Comparison of ENCODE assay signal across 2 cellular contexts in the genomic region with DNA sequence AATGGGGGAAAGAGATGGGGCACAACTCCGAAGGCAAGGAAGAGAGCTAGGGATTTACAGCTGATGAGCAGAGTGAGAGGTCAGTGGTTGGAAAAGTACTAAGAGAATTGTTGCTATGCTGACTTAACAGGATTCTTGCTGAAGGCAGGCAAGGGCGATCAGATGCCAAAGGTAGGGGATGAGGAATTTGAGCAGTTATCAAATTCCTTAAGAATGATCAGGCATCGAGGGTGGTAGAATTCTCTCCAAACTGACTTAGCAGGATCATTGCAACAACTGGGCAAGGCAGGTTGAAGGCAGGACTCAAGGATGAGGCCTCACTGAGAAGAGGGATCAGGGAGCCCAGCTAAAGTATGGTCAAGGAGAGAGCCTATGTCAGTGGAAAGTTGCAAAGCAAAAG.
TF ChIP-seq lines count a peak whose summit lies in the region.

No MANE protein-coding gene starts in this region.

TF ChIP-seq in GM23338, 12 proteins besides CTCF, POLR2A, EP300 and RAD21 (continued from another document):
- TF ChIP-seq, protein P1, sequence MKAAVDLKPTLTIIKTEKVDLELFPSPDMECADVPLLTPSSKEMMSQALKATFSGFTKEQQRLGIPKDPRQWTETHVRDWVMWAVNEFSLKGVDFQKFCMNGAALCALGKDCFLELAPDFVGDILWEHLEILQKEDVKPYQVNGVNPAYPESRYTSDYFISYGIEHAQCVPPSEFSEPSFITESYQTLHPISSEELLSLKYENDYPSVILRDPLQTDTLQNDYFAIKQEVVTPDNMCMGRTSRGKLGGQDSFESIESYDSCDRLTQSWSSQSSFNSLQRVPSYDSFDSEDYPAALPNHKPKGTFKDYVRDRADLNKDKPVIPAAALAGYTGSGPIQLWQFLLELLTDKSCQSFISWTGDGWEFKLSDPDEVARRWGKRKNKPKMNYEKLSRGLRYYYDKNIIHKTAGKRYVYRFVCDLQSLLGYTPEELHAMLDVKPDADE (IDR thresholded peaks at IDR 0.05), result no peak
- TF ChIP-seq ZNF331 (CRISPR knock-in tag; IDR thresholded peaks at IDR 0.05; ENCODE audit: low read depth), result no peak
- TF ChIP-seq POLR2AphosphoS5 (IDR thresholded peaks at IDR 0.05; ENCODE audit: low read depth), result no peak

TF ChIP-seq in H1, 55 proteins besides CTCF, POLR2A, EP300 and RAD21 (continued from another document):
- no peak for TF ChIP-seq CHD7 (IDR thresholded peaks at IDR 0.05; ENCODE audit: insufficient replicate concordance, low read length)
- TF ChIP-seq CREB1 (IDR thresholded peaks at IDR 0.05), result no peak
- TF ChIP-seq ASH2L (IDR thresholded peaks at IDR 0.05; ENCODE audit: low read length), result no peak
- no peak for TF ChIP-seq CHD1 (IDR thresholded peaks at IDR 0.05; ENCODE audit: low read depth, low read length)
- TF ChIP-seq POU5F1 (IDR thresholded peaks at IDR 0.05; ENCODE audit: low read depth, low read length), result no peak
- no peak for TF ChIP-seq E2F6 (IDR thresholded peaks at IDR 0.05)
- TF ChIP-seq KDM1A (IDR thresholded peaks at IDR 0.05; ENCODE audit: borderline replicate concordance, low read length), result no peak
